Comparison of ENCODE assay signal across 8 cellular contexts in the genomic region with DNA sequence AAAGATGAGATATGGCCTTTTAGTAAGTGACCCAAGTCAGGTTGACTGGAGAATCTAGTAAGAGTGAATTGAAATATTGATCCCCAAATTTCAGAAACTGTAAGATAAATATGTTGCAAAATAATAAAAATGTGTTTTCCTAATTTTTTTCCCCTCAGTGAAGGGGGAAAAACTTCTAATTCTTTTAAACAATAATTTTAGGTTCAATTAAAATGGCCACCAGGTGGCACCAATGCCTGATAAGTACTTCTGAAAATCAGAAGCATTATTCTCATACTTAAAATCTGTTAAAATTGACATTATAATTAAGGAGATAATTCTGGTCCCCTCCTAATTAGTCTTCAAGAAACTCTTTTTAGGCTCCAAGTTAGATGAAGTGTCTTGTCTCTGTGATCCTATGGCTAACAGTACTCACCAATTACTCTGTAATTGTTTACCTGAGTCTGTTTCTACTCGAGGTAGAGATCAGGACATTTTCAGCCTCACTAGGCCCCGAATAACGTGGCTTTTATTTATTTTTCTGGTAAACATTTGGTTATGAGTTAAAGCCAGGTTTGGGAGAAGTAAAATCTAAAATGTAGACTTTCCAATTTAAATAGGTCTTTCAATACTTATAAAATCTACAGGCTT. TPM values are rescaled to one million over a fixed set of nuclear protein-coding genes. Genes with fewer than 3 reads are reported as not detected.
DNase-seq lines count a peak whose midpoint lies in the region; ATAC-seq, FAIRE-seq and TF ChIP-seq lines count a peak whose summit lies in the region.

No MANE protein-coding gene starts in this region.

- peak; percentile 75 for TF ChIP-seq CTCF in A549 (IDR thresholded peaks at IDR 0.05)
- TF ChIP-seq CTCF in astrocyte of the spinal cord (IDR thresholded peaks at IDR 0.05; ENCODE audit: low read depth, low read length): peak; percentile 41
- peak; percentile 55 for TF ChIP-seq CTCF in HepG2 (CRISPR knock-in tag; IDR thresholded peaks at IDR 0.05)

- ATAC-seq in A549 (no peak), HepG2 (no peak), GM21526 (IDR thresholded peaks at IDR 0.05; ENCODE audit: low FRiP score, unreplicated experiment) (no peak), GM18909 (IDR thresholded peaks at IDR 0.05; ENCODE audit: poor library complexity, unreplicated experiment) (no peak)

- no TSS peak for BruUV-seq in HepG2 (replicated peaks; lab: Mats Ljungman, UMichigan)

- no peak overlapping the region for H3K9ac ChIP-seq in HepG2 (ENCODE audit: insufficient read depth, low read depth, low read length)

- H3K27ac ChIP-seq in A549: no peak overlapping the region
- H3K27ac ChIP-seq in HepG2 (ENCODE audit: extremely low read length, insufficient read depth, low read length): no peak overlapping the region

- CTCF ChIA-PET in A549 (lab: Yijun Ruan, JAX) (interaction anchor here (0.9 to 1.9 kb wide), 6 partner anchors 13 to 350 kb away, joined by 3 to 8 read pairs (median 4); no protein-coding TSS in a partner anchor), HepG2 (lab: Yijun Ruan, JAX; ENCODE audit: low intra/inter-chr PET ratio, low total read pairs) (interaction anchor here (0.8 to 3.3 kb wide), 5 partner anchors 132 to 177 kb away, joined by 3 to 42 read pairs (median 20); no protein-coding TSS in a partner anchor)

- H3K9me3 ChIP-seq in A549: peaks cover 10% of the 10 kb centered on the region; the same call in 2 of the 3 replicates
- H3K9me3 ChIP-seq in HepG2 (ENCODE audit: low read length): peaks cover 17% of the 10 kb centered on the region; the same call in 1 of the 2 replicates

- FAIRE-seq in A549 (lab: Jason Lieb, UNC) (no peak), HepG2 (lab: Jason Lieb, UNC) (no peak)

- TF ChIP-seq POLR2A in A549 (IDR thresholded peaks at IDR 0.05; ENCODE audit: low read length): no peak
- TF ChIP-seq POLR2A in HepG2 (IDR thresholded peaks at IDR 0.05; ENCODE audit: insufficient read depth in 1 of 2, low read depth in 2 of 2, low read length in 2 of 2): no peak

- DNase-seq in A549 (ENCODE audit: low read depth in 1 of 2, low spot score in 1 of 2) (peak in 1 of 2 experiments; percentile 49), DMS153 treated with DMSO at 0.1 percent for 48 hours (lab: John Stamatoyannopoulos, UW; ENCODE audit: unreplicated experiment) (peak; percentile 41), NCI-H446 treated with DMSO at 0.1 percent for 48 hours (lab: John Stamatoyannopoulos, UW) (peak; percentile 19), astrocyte of the spinal cord (ENCODE audit: low read depth, low spot score) (peak; percentile 65), HepG2 (ENCODE audit: low spot score) (peak; percentile 28), foreskin melanocyte (no peak)

- no peaks in the 10 kb centered on the region for H3K27me3 ChIP-seq in HepG2 (ENCODE audit: control insufficient read depth in 1 of 2, insufficient read depth in 2 of 2, low read length in 2 of 2)

- 0 out of 5 replicates have a peak, but pooled peaks cover 0 to 1% of the 10 kb centered on the region in 2 experiments for H3K36me3 ChIP-seq in HepG2 (replicated peaks in 1 of 2; ENCODE audit: control insufficient read depth in 1 of 2, insufficient read depth in 2 of 2, low read length in 2 of 2)

- intact Hi-C loops in HepG2 (cut with micrococcal nuclease; ENCODE audit: unreplicated experiment): loop anchor here (1.0 to 10.0 kb wide), 6 partner anchors 136 to 349 kb away; no protein-coding TSS in a partner anchor

- in situ Hi-C loops in astrocyte of the spinal cord (cut with HindIII; ENCODE audit: low sequenced_read_pairs) (no loop called here), HepG2 (cut with HindIII; ENCODE audit: extremely low pct_ligation_motif_present, low pct_unique_long_range_greater_than_20kb) (loop anchor here (5.0 to 10.0 kb wide), 3 partner anchors 139 to 349 kb away; no protein-coding TSS in a partner anchor)

- POLR2A ChIA-PET in A549 (lab: Yijun Ruan, JAX) (no interaction called here), HepG2 (lab: Yijun Ruan, JAX) (no interaction called here)

- H2AFZ ChIP-seq in HepG2 (ENCODE audit: low read length): no peak overlapping the region

- H3K4me2 ChIP-seq in A549 (no peak overlapping the region), HepG2 (ENCODE audit: low read depth, low read length) (no peak overlapping the region)

- H4K20me1 ChIP-seq in HepG2 (ENCODE audit: insufficient read depth, low read length): no peaks in the 10 kb centered on the region

- H3K4me3 ChIP-seq in A549: no peak overlapping the region
- no peak overlapping the region for H3K4me3 ChIP-seq in astrocyte of the spinal cord (ENCODE audit: low read depth, low read length)
- no peak overlapping the region for H3K4me3 ChIP-seq in HepG2 (replicated peaks in 1 of 3; ENCODE audit: insufficient read depth in 1 of 3, low read depth in 2 of 3, low read length in 3 of 3)

- TF ChIP-seq EP300 in A549 (IDR thresholded peaks at IDR 0.05) (no peak), HepG2 (IDR thresholded peaks at IDR 0.05; ENCODE audit: low read depth in 2 of 2, low read length in 2 of 2) (no peak), HepG2 (CRISPR knock-in tag; IDR thresholded peaks at IDR 0.05; ENCODE audit: borderline replicate concordance) (no peak)

- TF ChIP-seq RAD21 in A549 (conservative IDR thresholded peaks at IDR 0.05 in 1 of 2, IDR thresholded peaks at IDR 0.05 in 1 of 2) (peak; percentile 61 to 71), HepG2 (CRISPR knock-in tag; IDR thresholded peaks at IDR 0.05) (no peak)

- H3K4me1 ChIP-seq in A549: no peaks in the 10 kb centered on the region
- H3K4me1 ChIP-seq in HepG2 (ENCODE audit: insufficient read depth, low read length): peaks cover 24% of the 10 kb centered on the region

- 29% methylated on average over 3 of the region's 3 CpGs for WGBS in A549 (ENCODE audit: missing lambda C conversion rate)
- 34% methylated on average over 3 of the region's 3 CpGs for WGBS in HepG2 (ENCODE audit: low lambda C conversion rate)

- no peaks in the 10 kb centered on the region for H3K79me2 ChIP-seq in HepG2 (ENCODE audit: insufficient read depth, low read length)

TF ChIP-seq in A549, 52 proteins besides CTCF, POLR2A, EP300 and RAD21:
- TF ChIP-seq, protein P1, sequence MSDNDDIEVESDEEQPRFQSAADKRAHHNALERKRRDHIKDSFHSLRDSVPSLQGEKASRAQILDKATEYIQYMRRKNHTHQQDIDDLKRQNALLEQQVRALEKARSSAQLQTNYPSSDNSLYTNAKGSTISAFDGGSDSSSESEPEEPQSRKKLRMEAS (IDR thresholded peaks at IDR 0.05): no peak
- TF ChIP-seq HOXA7 (CRISPR knock-in tag; IDR thresholded peaks at IDR 0.05) (no peak), SMC3 (IDR thresholded peaks at IDR 0.05) (peak; percentile 78), JUN (IDR thresholded peaks at IDR 0.05) (no peak), ZSCAN20 (CRISPR knock-in tag; IDR thresholded peaks at IDR 0.05) (no peak)

TF ChIP-seq in HepG2, 621 proteins besides CTCF, POLR2A, EP300 and RAD21:
- TF ChIP-seq SMC3 (IDR thresholded peaks at IDR 0.05; ENCODE audit: low read length) (peak; percentile 56), ZNF382 (CRISPR knock-in tag; IDR thresholded peaks at IDR 0.05; ENCODE audit: borderline replicate concordance) (no peak), ZSCAN25 (CRISPR knock-in tag; IDR thresholded peaks at IDR 0.05) (no peak), STAG1 (CRISPR knock-in tag; IDR thresholded peaks at IDR 0.05) (peak; percentile 78)
TF ChIP-seq in HepG2: peak in this region for 2.

RNA-seq across cellular contexts. Expression of a gene that starts 52.6 kb away (rescaled TPM):
- 60.6 and 66.5 TPM in 2 replicates for polyA plus RNA-seq in A549 (2011; rRNA removed)
- polyA plus RNA-seq in A549 (2012; cell fraction: cytosol; rRNA removed): 14.0 and 14.6 TPM in 2 replicates
- 7.7 and 11.6 TPM in 2 replicates for polyA plus RNA-seq in A549 (2012; cell fraction: nucleus; rRNA removed)
- 53.4 to 62.0 TPM (median 56.3 TPM) in 3 replicates for polyA plus RNA-seq in A549 (2017; fragmentation: RNase III; extraction: RNeasy Plus Mini Kit Qiagen cat#74134 plus additional on column Dnase treatment)
- 44.1 and 47.8 TPM in 2 replicates for polyA minus RNA-seq in A549 (2011; rRNA and poly(A)+ RNA removed)
- total RNA-seq in HepG2 (2016; rRNA removed; fragmentation: Illumina TruSeq; extraction: Trizol): 55.2 and 95.4 TPM in 2 replicates
- total RNA-seq in HepG2 (2016; cell fraction: cytosol; rRNA removed; fragmentation: Illumina TruSeq; extraction: Trizol; ENCODE audit: low read depth): 8.5 and 10.5 TPM in 2 replicates
- total RNA-seq in HepG2 (2016; cell fraction: insoluble cytoplasmic fraction; rRNA removed; fragmentation: Illumina TruSeq; extraction: Trizol): 55.7 and 91.2 TPM in 2 replicates
- total RNA-seq in HepG2 (2016; cell fraction: membrane; rRNA removed; fragmentation: Illumina TruSeq; extraction: Trizol): 22.8 and 30.4 TPM in 2 replicates
- total RNA-seq in HepG2 (2016; cell fraction: nucleus; rRNA removed; fragmentation: Illumina TruSeq; extraction: Trizol): 46.6 and 50.5 TPM in 2 replicates
- polyA plus RNA-seq in HepG2 (2011; rRNA removed): 31.3 and 44.2 TPM in 2 replicates
- polyA plus RNA-seq in HepG2 (2011; cell fraction: cytosol; rRNA removed): 17.1 and 21.6 TPM in 2 replicates
- 19.8 and 20.3 TPM in 2 replicates for polyA plus RNA-seq in HepG2 (2011; cell fraction: nucleus; rRNA removed)
- 46.6 and 51.7 TPM in 2 replicates for polyA plus RNA-seq in HepG2 (2012)
- 3.5 and 4.3 TPM in 2 replicates for polyA plus RNA-seq in HepG2 (2016; cell fraction: cytosol; fragmentation: Illumina TruSeq; extraction: Trizol; ENCODE audit: low read depth)
- 73.9 and 86.1 TPM in 2 replicates for polyA plus RNA-seq in HepG2 (2016; cell fraction: insoluble cytoplasmic fraction; fragmentation: Illumina TruSeq; extraction: Trizol; ENCODE audit: low read depth)
- 11.3 and 13.2 TPM in 2 replicates for polyA plus RNA-seq in HepG2 (2016; cell fraction: membrane; fragmentation: Illumina TruSeq; extraction: Trizol; ENCODE audit: low read depth)
- polyA plus RNA-seq in HepG2 (2016; cell fraction: nucleus; fragmentation: Illumina TruSeq; extraction: Trizol; ENCODE audit: insufficient read depth, low read depth): 39.5 and 44.5 TPM in 2 replicates
- 55.7 and 74.3 TPM in 2 replicates for polyA minus RNA-seq in HepG2 (2011; rRNA and poly(A)+ RNA removed; ENCODE audit: low replicate concordance)
- 50.4 and 51.5 TPM in 2 replicates for polyA minus RNA-seq in HepG2 (2011; cell fraction: cytosol; rRNA and poly(A)+ RNA removed)
- polyA minus RNA-seq in HepG2 (2011; cell fraction: nucleus; rRNA and poly(A)+ RNA removed): 85.7 and 94.0 TPM in 2 replicates
